Comparison of ENCODE assay signal across 8 cellular contexts in the genomic region with DNA sequence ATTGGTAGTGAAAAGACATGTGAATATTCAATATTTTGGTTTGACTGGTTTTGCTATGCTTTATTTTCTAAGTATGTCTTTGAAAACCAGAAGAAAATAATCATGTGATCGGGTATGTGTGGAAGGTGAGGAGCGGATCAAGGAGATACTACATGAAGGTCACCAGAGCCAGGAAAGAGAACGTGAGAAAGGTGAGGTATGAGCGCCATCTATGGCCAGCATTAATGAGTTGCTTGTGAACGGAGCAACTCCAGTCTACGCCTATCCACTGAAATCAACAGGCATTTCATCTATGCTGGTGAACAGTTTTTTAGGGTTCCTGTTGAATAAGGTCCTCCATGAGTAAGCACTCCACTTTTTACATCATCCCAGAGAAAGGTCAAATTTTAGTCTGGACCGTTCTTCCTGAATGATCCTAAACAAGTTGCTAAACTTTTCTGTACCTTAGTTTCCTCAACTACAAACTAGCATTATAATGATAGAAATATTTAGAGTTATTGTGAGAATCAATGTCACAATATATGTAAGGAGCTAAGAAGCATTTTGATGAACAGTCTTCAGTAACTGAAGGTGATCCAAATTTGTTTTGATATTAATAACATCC.
DNase-seq lines count a peak whose midpoint lies in the region; ATAC-seq and TF ChIP-seq lines count a peak whose summit lies in the region.

No MANE protein-coding gene starts in this region.

- ATAC-seq in HG02798 (IDR thresholded peaks at IDR 0.05; ENCODE audit: poor library complexity, unreplicated experiment): peak; percentile 83
- ATAC-seq in naive thymus-derived CD8-positive, alpha-beta T cell: no peak

- H3K9me3 ChIP-seq in left ventricle myocardium inferior (replicated peaks) (no peaks in the 10 kb centered on the region), testis (no peaks in the 10 kb centered on the region)

- H3K27ac ChIP-seq in left ventricle myocardium inferior (replicated peaks): no peak overlapping the region
- no peak overlapping the region for H3K27ac ChIP-seq in testis

- POLR2A ChIA-PET in naive thymus-derived CD8-positive, alpha-beta T cell (lab: Charles Lee): no interaction called here

- H3K27me3 Mint-ChIP-seq in naive thymus-derived CD8-positive, alpha-beta T cell: no peaks in the 10 kb centered on the region

- peaks cover 0 to 6% (median 2%) of the 10 kb centered on the region in 9 donors for H3K9me3 Mint-ChIP-seq in naive thymus-derived CD8-positive, alpha-beta T cell

- H3K36me3 ChIP-seq in left ventricle myocardium inferior (no peaks in the 10 kb centered on the region), testis (ENCODE audit: low read depth, missing control alignments) (no peaks in the 10 kb centered on the region)

- no peaks in the 10 kb centered on the region for H3K36me3 Mint-ChIP-seq in naive thymus-derived CD8-positive, alpha-beta T cell

- peak; percentile 49 to 65 for DNase-seq in NCI-H2081 (lab: John Stamatoyannopoulos, UW)
- no peak for DNase-seq in NCI-H2081 treated with DMSO at 0.1 percent for 48 hours (lab: John Stamatoyannopoulos, UW)
- DNase-seq in NCI-H1417 treated with DMSO at 0.1 percent for 48 hours (lab: John Stamatoyannopoulos, UW): peak; percentile 5
- DNase-seq in SW480 (ENCODE audit: low spot score): peak; percentile 65
- no peak for DNase-seq in left ventricle myocardium inferior
- DNase-seq in testis: peak; percentile 80
- no peak for DNase-seq in naive thymus-derived CD8-positive, alpha-beta T cell

- WGBS in testis, 2 donors: 7 to 13% methylated on average over 7 of the region's 7 CpGs

- no peaks in the 10 kb centered on the region for H3K4me1 ChIP-seq in left ventricle myocardium inferior
- H3K4me1 ChIP-seq in testis: no peaks in the 10 kb centered on the region

- no peaks in the 10 kb centered on the region for H3K4me1 Mint-ChIP-seq in naive thymus-derived CD8-positive, alpha-beta T cell

- no peak for TF ChIP-seq POLR2A in testis (IDR thresholded peaks at IDR 0.05)

- H3K4me3 ChIP-seq in left ventricle myocardium inferior (no peak overlapping the region), testis (no peak overlapping the region)

- intact Hi-C loops in left ventricle myocardium inferior (cut with micrococcal nuclease): no loop called here
- intact Hi-C loops in testis (cut with DNase I; ENCODE audit: low total_unique reads): no loop called here

- H3K27me3 ChIP-seq in left ventricle myocardium inferior (ENCODE audit: low read depth) (no peaks in the 10 kb centered on the region), testis (no peaks in the 10 kb centered on the region)

- TF ChIP-seq CTCF in left ventricle myocardium inferior (IDR thresholded peaks at IDR 0.05; ENCODE audit: borderline replicate concordance) (peak; percentile 63), testis (IDR thresholded peaks at IDR 0.05) (peak; percentile 19 to 45 (median 36))

- no peak overlapping the region for H3K27ac Mint-ChIP-seq in naive thymus-derived CD8-positive, alpha-beta T cell

- H3K4me3 Mint-ChIP-seq in naive thymus-derived CD8-positive, alpha-beta T cell: no peak overlapping the region

Comparison
In these comparisons a context has a peak if more than half of its experiments do, and no peak if none do; other contexts are left out.
1. DNase-seq: peak in NCI-H2081 (2 of 2), NCI-H1417 treated with DMSO at 0.1 percent for 48 hours (single experiment), SW480 (single experiment) and testis (single experiment); none in NCI-H2081 treated with DMSO at 0.1 percent for 48 hours (single experiment), left ventricle myocardium inferior (single experiment) and naive thymus-derived CD8-positive, alpha-beta T cell (0 of 10).